10 cellular contexts compared by ENCODE assay signal in the genomic region with DNA sequence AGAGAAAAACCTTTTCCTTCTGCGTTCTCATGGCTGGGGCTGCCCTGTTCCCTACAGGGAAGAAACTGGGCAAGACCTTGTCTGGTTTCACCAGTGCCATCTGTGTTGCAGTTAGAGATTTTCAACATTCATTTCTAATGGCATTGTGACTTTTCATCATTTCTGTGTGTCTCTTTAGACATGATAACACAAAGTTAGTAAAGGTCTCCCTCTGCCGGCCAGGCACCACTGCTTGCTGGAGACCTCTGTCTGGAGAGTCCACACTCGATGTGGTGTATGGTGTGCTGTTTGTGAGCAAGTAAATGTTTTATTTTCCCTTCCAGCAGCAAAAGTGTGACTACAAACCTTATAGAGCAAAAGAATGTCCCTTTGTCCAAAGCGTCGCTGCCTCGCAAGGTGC.
A peak's percentile ranks its signal among the peaks of the same experiment; 100 is the strongest.
DNase-seq lines count a peak whose midpoint lies in the region; ATAC-seq and TF ChIP-seq lines count a peak whose summit lies in the region.
"Had no signal": no experiment of that assay in that cellular context is flagged by ENCODE, and none has a peak within 500 bp of the region (broad histone marks: within the 10 kb centered on the region; RNA-seq: fewer than 3 reads in every experiment).

No MANE protein-coding gene starts in this region.

- H3K4me1 Mint-ChIP-seq in nephron progenitor cell, result peaks cover 2% of the 10 kb centered on the region

- H3K36me3 Mint-ChIP-seq in nephron progenitor cell (ENCODE audit: low read depth), result no peaks in the 10 kb centered on the region

- peak; percentile 50 for TF ChIP-seq CTCF in nephron progenitor cell (IDR thresholded peaks at IDR 0.05)

- in situ Hi-C loops in G401 (cut with HindIII; ENCODE audit: low sequenced_read_pairs), result no loop called here

- H3K27me3 ChIP-seq in MG63, result no peaks in the 10 kb centered on the region

- DNase-seq in G401 (ENCODE audit: low spot score) (peak; percentile 51), MG63 (peak; percentile 10), amygdala (lab: John Stamatoyannopoulos, UW) (peak in 47 of 56 donors; percentile 18 to 91 (median 48)), nephron progenitor cell (peak; percentile 51), mucosa of gallbladder (ENCODE audit: low spot score) (no peak), NCI-H1092 (lab: John Stamatoyannopoulos, UW) (no peak), OCI-M2 (lab: John Stamatoyannopoulos, UW; ENCODE audit: unreplicated experiment) (no peak)
- DNase-seq: EL had no signal

- H3K9me3 Mint-ChIP-seq in nephron progenitor cell, result peaks cover 22% of the 10 kb centered on the region

- no peak overlapping the region for H3K27ac Mint-ChIP-seq in nephron progenitor cell
- H3K27ac Mint-ChIP-seq: activated T-helper 1 cell treated with anti-CD3 and anti-CD28 coated beads, Interleukin-12 subunit alpha, Interleukin-12 subunit beta, Interleukin-2, Interleukin-4 antibody, amounts not matched to agents 30 ng/mL and 10 ng/mL and 1 ng/mL, durations not matched to agents 14 hours and 24 hours and 36 hours had no signal

- H3K4me3 Mint-ChIP-seq in nephron progenitor cell, result no peak overlapping the region
- H3K4me3 Mint-ChIP-seq: activated T-helper 1 cell treated with anti-CD3 and anti-CD28 coated beads, Interleukin-12 subunit alpha, Interleukin-12 subunit beta, Interleukin-2, Interleukin-4 antibody, amounts not matched to agents 30 ng/mL and 10 ng/mL and 1 ng/mL, durations not matched to agents 14 hours and 24 hours and 36 hours had no signal

- H3K27me3 Mint-ChIP-seq in nephron progenitor cell (ENCODE audit: low read depth, poor library complexity), result peaks cover 24% of the 10 kb centered on the region

- no peak overlapping the region for H3K4me3 ChIP-seq in MG63

- no peaks in the 10 kb centered on the region for H3K9me3 ChIP-seq in MG63

- H3K36me3 ChIP-seq in MG63, result no peaks in the 10 kb centered on the region

- no peak for ATAC-seq in HG03139 (IDR thresholded peaks at IDR 0.05; ENCODE audit: unreplicated experiment)

Comparison
In these comparisons a context has a peak if more than half of its experiments do, and no peak if none do; other contexts are left out.
1. DNase-seq: peak in G401 (single experiment), MG63 (single experiment), amygdala (47 of 56) and nephron progenitor cell (single experiment); none in mucosa of gallbladder (single experiment), NCI-H1092 (single experiment) and OCI-M2 (single experiment).